In the genomic region with DNA sequence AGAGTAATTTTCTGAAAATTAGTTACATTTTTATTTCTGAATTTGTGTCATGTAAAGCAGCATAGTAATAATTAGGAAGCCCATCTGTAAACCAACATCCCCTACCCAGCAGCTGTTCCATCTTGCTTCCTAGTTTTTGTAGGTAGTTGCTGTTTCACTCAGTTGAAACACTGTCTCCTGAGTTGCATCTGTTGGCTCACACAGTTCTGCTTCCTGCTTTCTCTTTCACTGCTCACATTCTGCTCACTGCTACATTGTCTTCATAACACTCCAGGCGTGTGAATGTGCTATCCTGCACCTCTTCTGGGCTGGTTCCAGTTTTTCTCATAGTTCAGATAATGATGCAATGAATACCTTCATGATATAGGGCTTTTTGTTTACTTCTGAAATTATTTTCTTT, we compare ENCODE assay signal across 11 cellular contexts.
DNase-seq lines count a peak whose midpoint lies in the region; ATAC-seq, FAIRE-seq and TF ChIP-seq lines count a peak whose summit lies in the region.
"Had no signal": no experiment of that assay in that cellular context is flagged by ENCODE, and none has a peak within 500 bp of the region (broad histone marks: within the 10 kb centered on the region; RNA-seq: fewer than 3 reads in every experiment).

No MANE protein-coding gene starts in this region.

- RAD21 ChIA-PET in GM12878 (lab: Charles Lee; ENCODE audit: unreplicated experiment) = interaction anchor here (0.7 to 2.3 kb wide), 8 partner anchors 10 to 124 kb away, joined by 3 to 13 read pairs (median 3); partner anchors contain the start of gene EPHB1

- TF ChIP-seq CTCF in GM12878 (IDR thresholded peaks at IDR 0.05 in 2 of 3, conservative IDR thresholded peaks at IDR 0.05 in 1 of 3; ENCODE audit: control insufficient read depth in 2 of 3, extremely low read depth in 1 of 3, insufficient read depth in 1 of 3, low read depth in 3 of 3, low read length in 3 of 3) (no peak), mammary epithelial cell (conservative IDR thresholded peaks at IDR 0.05 in 1 of 2, IDR thresholded peaks at IDR 0.05 in 1 of 2; ENCODE audit: extremely low read depth in 1 of 2, insufficient read depth in 1 of 2, low read depth in 1 of 2, low read length in 2 of 2) (no peak), coronary artery (IDR thresholded peaks at IDR 0.05) (no peak)

- no peak for TF ChIP-seq RAD21 in GM12878 (IDR thresholded peaks at IDR 0.05; ENCODE audit: insufficient read depth, low read depth, low read length)

- SMC1A ChIA-PET in GM12878 (lab: Charles Lee; ENCODE audit: uncharacterized antibody, unreplicated experiment) = interaction anchor here (0.6 to 4.1 kb wide), 9 partner anchors 8 to 123 kb away, joined by 3 to 47 read pairs (median 9); partner anchors contain the start of gene EPHB1

- peak; percentile 93 for FAIRE-seq in GM12878 (lab: Jason Lieb, UNC)

- whole genome bisulfite sequencing in GM12878 (ENCODE audit: insufficient coverage, insufficient replicate concordance, low lambda C conversion rate, missing lambda C conversion rate) = 0% methylated on average over 1 of the region's 1 CpG
- WGBS in mammary epithelial cell (ENCODE audit: low coverage, missing lambda C conversion rate) = 0% methylated on average over 1 of the region's 1 CpG

- ATAC-seq in GM18870 (IDR thresholded peaks at IDR 0.05; ENCODE audit: unreplicated experiment) = peak; percentile 95
- ATAC-seq in GM21526 (IDR thresholded peaks at IDR 0.05; ENCODE audit: low FRiP score, unreplicated experiment) = peak; percentile 90
- peak; percentile 93 for ATAC-seq in HG03097 (IDR thresholded peaks at IDR 0.05; ENCODE audit: low FRiP score, unreplicated experiment)
- peak; percentile 97 for ATAC-seq in GM12878
- ATAC-seq: GM23338, left ventricle myocardium superior had no signal

- TF ChIP-seq POLR2A in GM12878 (IDR thresholded peaks at IDR 0.05; ENCODE audit: low read depth, low read length) = no peak

- peak overlapping the region; percentile 38; the same call in 1 of the 2 replicates for H3K9ac ChIP-seq in GM12878 (ENCODE audit: control insufficient read depth, insufficient read depth, low read length)
- H3K9ac ChIP-seq in mammary epithelial cell (ENCODE audit: insufficient read depth, low read length) = no peak overlapping the region

- H3K4me2 ChIP-seq in GM12878 (ENCODE audit: control insufficient read depth, insufficient read depth) = peak overlapping the region; percentile 59
- no peak overlapping the region for H3K4me2 ChIP-seq in mammary epithelial cell (ENCODE audit: insufficient read depth, low read depth, low read length)
- H3K4me2 ChIP-seq: GM23338, PC-9 had no signal

- 0 out of 4 replicates have a peak, but pooled peaks of 1 of the 2 experiments have one; percentile 10 for TF ChIP-seq EP300 in GM12878 (IDR thresholded peaks at IDR 0.05; ENCODE audit: borderline replicate concordance in 1 of 2, control insufficient read depth in 1 of 2, low read depth in 2 of 2, low read length in 2 of 2)

- TSS peak; percentile 23 for BruUV-seq in GM12878 (replicated peaks; lab: Mats Ljungman, UMichigan)
- no TSS peak for BruUV-seq in mammary epithelial cell (replicated peaks; lab: Mats Ljungman, UMichigan)

- H3K36me3 ChIP-seq in GM12878 (ENCODE audit: control insufficient read depth in 2 of 2, insufficient read depth in 2 of 2, low read length in 1 of 2) (no peaks in the 10 kb centered on the region; a peak in 1 of 4 replicates), mammary epithelial cell (ENCODE audit: insufficient read depth, low read length) (no peaks in the 10 kb centered on the region)

- H3K27ac ChIP-seq in GM12878 (ENCODE audit: control insufficient read depth, insufficient read depth) (peak overlapping the region; percentile 80), mammary epithelial cell (ENCODE audit: insufficient read depth, low read depth, low read length) (no peak overlapping the region), coronary artery (no peak overlapping the region)
- H3K27ac ChIP-seq: PC-9 had no signal

- DNase-seq in GM12878 (ENCODE audit: low read depth, low spot score) (peak; percentile 78), cerebellar nuclear complex (lab: John Stamatoyannopoulos, UW) (no peak), mammary epithelial cell (no peak), coronary artery (ENCODE audit: low spot score) (no peak)
- DNase-seq: caudate nucleus, left ventricle myocardium superior, PC-9 had no signal

- POLR2A ChIA-PET in GM12878 (lab: Charles Lee) = interaction anchor here (1.6 to 2.2 kb wide), 2 partner anchors 10 to 13 kb away, joined by 5 to 9 read pairs; no protein-coding TSS in a partner anchor

- CTCF ChIA-PET in GM12878 (lab: Yijun Ruan, JAX) = interaction anchor here (1.3 to 3.4 kb wide), 3 partner anchors 14 to 322 kb away, joined by 4 to 15 read pairs (median 7); partner anchors contain the start of gene EPHB1
- CTCF ChIA-PET in mammary epithelial cell (lab: Charles Lee; ENCODE audit: low non-redundant PET) = no interaction called here

- dilution Hi-C loops in mammary epithelial cell (cut with HindIII; ENCODE audit: low sequenced_read_pairs) = no loop called here

- peaks cover 21% of the 10 kb centered on the region for H3K4me1 ChIP-seq in GM12878 (ENCODE audit: control insufficient read depth, insufficient read depth, low read length)
- no peaks in the 10 kb centered on the region for H3K4me1 ChIP-seq in mammary epithelial cell (ENCODE audit: insufficient read depth, low read length)

- H2AFZ ChIP-seq in GM12878 (ENCODE audit: control insufficient read depth, low read depth, low read length) (no peak overlapping the region), mammary epithelial cell (ENCODE audit: low read depth, low read length) (no peak overlapping the region)
- H2AFZ ChIP-seq: GM23338, PC-9 had no signal

- no peak overlapping the region for H3K4me3 ChIP-seq in GM12878
- H3K4me3 ChIP-seq in mammary epithelial cell (replicated peaks in 1 of 3; ENCODE audit: insufficient read depth in 1 of 3, low read depth in 2 of 3, low read length in 3 of 3) = no peak overlapping the region
- H3K4me3 ChIP-seq in coronary artery = no peak overlapping the region
- H3K4me3 ChIP-seq: GM23338, PC-9 had no signal

- intact Hi-C loops in GM12878 (cut with micrococcal nuclease; ENCODE audit: unreplicated experiment) (no loop called here), mammary epithelial cell (cut with micrococcal nuclease) (no loop called here)

- H3K27me3 ChIP-seq in GM12878 (replicated peaks in 1 of 2; ENCODE audit: control insufficient read depth in 2 of 2, insufficient read depth in 2 of 2, low read length in 1 of 2) (no peaks in the 10 kb centered on the region), mammary epithelial cell (ENCODE audit: insufficient read depth, low read length) (no peaks in the 10 kb centered on the region)

- no peaks in the 10 kb centered on the region for H4K20me1 ChIP-seq in GM12878 (ENCODE audit: control insufficient read depth, insufficient read depth)
- H4K20me1 ChIP-seq in mammary epithelial cell (ENCODE audit: insufficient read depth, low read length) = no peaks in the 10 kb centered on the region

- H3K79me2 ChIP-seq in GM12878 (ENCODE audit: control insufficient read depth, insufficient read depth, low read length) (peaks cover 8% of the 10 kb centered on the region), mammary epithelial cell (ENCODE audit: insufficient read depth, low read length) (no peaks in the 10 kb centered on the region)

- in situ Hi-C loops in GM12878 (cut with MboI) = no loop called here
- in situ Hi-C loops in mammary epithelial cell (cut with MboI; ENCODE audit: low sequenced_read_pairs in 2 of 2) = no loop called here

- H3K9me3 ChIP-seq in GM12878 (replicated peaks; ENCODE audit: control insufficient read depth, insufficient read depth, low read length) = peaks cover 5% of the 10 kb centered on the region; the same call in 2 of the 3 replicates
- no peaks in the 10 kb centered on the region for H3K9me3 ChIP-seq in mammary epithelial cell (replicated peaks; ENCODE audit: insufficient read depth, low read length)

TF ChIP-seq in GM12878, 131 proteins besides CTCF, POLR2A, EP300 and RAD21 (continues in another document):
- TF ChIP-seq IRF4 (IDR thresholded peaks at IDR 0.05; ENCODE audit: low read depth, low read length) = 0 out of 2 replicates have a peak, but pooled peaks have one; percentile 28
- 0 out of 2 replicates have a peak, but pooled peaks have one; percentile 22 for TF ChIP-seq ZNF687 (IDR thresholded peaks at IDR 0.05)
- peak; percentile 25; the same call in 1 of the 2 replicates for TF ChIP-seq SMARCA5 (IDR thresholded peaks at IDR 0.05)
- TF ChIP-seq TCF12 (IDR thresholded peaks at IDR 0.05; ENCODE audit: low read depth, low read length) = peak; percentile 36; the same call in 1 of the 2 replicates
- no peak for TF ChIP-seq CEBPB (IDR thresholded peaks at IDR 0.05; ENCODE audit: borderline replicate concordance in 1 of 2, low read depth in 2 of 2, low read length in 2 of 2)
- TF ChIP-seq EED (IDR thresholded peaks at IDR 0.05; ENCODE audit: low read depth) = no peak
- TF ChIP-seq IKZF1 (conservative IDR thresholded peaks at IDR 0.05) = peak; percentile 48; the same call in 1 of the 2 replicates
- TF ChIP-seq IKZF2 (IDR thresholded peaks at IDR 0.05) = peak; percentile 60 to 64; a peak in 2 of 4 replicates
